In genomic region chr5:67518227-67518626, GRCh38 we compare ENCODE assay signal across 1 cellular context.
TF ChIP-seq lines count a peak whose summit lies in the region.

No MANE protein-coding gene starts in this region.

TF ChIP-seq in HepG2, 621 proteins besides CTCF, POLR2A, EP300 and RAD21 (continued from another document):
- TF ChIP-seq PRDM10 (CRISPR knock-in tag; IDR thresholded peaks at IDR 0.05; ENCODE audit: low read depth): no peak
- TF ChIP-seq ZBTB39 (CRISPR knock-in tag; IDR thresholded peaks at IDR 0.05): no peak
- TF ChIP-seq RFX1 (IDR thresholded peaks at IDR 0.05): no peak
- TF ChIP-seq ATRX (CRISPR knock-in tag; IDR thresholded peaks at IDR 0.05; ENCODE audit: borderline replicate concordance): no peak
- TF ChIP-seq MEIS1 (CRISPR knock-in tag; IDR thresholded peaks at IDR 0.05; ENCODE audit: borderline replicate concordance): no peak
- no peak for TF ChIP-seq ZNF354B (CRISPR knock-in tag; IDR thresholded peaks at IDR 0.05)
- TF ChIP-seq NFE2L1 (CRISPR knock-in tag; IDR thresholded peaks at IDR 0.05; ENCODE audit: borderline replicate concordance): no peak
- TF ChIP-seq PHB2 (IDR thresholded peaks at IDR 0.05; ENCODE audit: partially characterized antibody): no peak
- no peak for TF ChIP-seq ZNF552 (CRISPR knock-in tag; IDR thresholded peaks at IDR 0.05; ENCODE audit: borderline replicate concordance)
- no peak for TF ChIP-seq ZBTB7A (CRISPR knock-in tag; IDR thresholded peaks at IDR 0.05)
- TF ChIP-seq MIXL1 (CRISPR knock-in tag; IDR thresholded peaks at IDR 0.05): no peak
- no peak for TF ChIP-seq NCOR1 (IDR thresholded peaks at IDR 0.05; ENCODE audit: borderline replicate concordance, low read length)
